ENCODE assay signal across 1 cellular context in the genomic region with DNA sequence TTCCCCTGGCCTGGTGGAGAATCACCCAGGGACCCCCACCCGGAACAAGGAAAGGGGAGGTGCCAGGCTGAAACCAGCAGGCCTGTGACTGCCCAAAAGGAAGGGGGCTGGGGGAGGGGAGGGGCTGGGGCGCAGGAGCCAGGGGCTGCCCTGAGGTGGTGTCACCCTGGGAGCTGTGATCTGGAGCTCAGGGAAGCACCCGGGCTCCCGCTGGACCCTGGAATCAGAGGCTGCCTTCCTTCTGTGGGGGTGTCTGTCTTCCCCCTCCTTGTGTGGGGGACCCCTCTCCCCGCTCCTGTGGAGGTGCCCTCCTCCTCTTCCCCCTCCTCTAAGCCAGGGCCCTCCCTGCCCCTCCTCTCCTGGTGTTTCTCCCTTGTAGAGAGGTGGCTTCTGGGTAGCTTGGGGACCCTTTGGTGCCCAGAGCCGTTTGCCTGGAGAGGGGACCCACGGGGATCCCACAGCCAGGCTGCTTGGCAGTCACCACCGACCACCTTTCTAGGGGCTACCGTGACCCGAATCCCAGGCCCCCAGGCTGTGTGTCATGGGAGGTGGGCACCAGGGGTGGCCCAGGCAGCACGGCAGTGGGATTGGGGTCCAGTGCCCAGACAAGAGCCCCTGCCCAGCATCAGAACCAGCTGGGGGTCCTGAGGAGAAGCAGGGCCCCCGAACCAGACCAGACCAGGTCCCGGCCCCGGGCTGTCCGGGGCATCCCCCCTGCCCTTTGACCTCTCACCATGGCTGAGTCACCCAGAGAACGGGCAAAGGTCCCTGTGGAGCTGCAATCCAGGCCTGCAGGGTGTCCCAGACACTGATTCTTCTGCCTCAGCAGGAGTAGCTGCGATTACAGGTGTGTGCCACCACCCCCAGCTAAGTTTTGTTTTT.
TF ChIP-seq lines count a peak whose summit lies in the region.

No MANE protein-coding gene starts in this region.

TF ChIP-seq in HepG2, 621 proteins besides CTCF, POLR2A, EP300 and RAD21 (continued from another document and continues in another):
- TF ChIP-seq, protein P1, sequence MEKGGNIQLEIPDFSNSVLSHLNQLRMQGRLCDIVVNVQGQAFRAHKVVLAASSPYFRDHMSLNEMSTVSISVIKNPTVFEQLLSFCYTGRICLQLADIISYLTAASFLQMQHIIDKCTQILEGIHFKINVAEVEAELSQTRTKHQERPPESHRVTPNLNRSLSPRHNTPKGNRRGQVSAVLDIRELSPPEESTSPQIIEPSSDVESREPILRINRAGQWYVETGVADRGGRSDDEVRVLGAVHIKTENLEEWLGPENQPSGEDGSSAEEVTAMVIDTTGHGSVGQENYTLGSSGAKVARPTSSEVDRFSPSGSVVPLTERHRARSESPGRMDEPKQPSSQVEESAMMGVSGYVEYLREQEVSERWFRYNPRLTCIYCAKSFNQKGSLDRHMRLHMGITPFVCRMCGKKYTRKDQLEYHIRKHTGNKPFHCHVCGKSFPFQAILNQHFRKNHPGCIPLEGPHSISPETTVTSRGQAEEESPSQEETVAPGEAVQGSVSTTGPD (CRISPR knock-in tag; IDR thresholded peaks at IDR 0.05): no peak
- TF ChIP-seq HMG20A (CRISPR knock-in tag; IDR thresholded peaks at IDR 0.05; ENCODE audit: borderline replicate concordance): no peak
- TF ChIP-seq TFAP4 (IDR thresholded peaks at IDR 0.05; ENCODE audit: borderline replicate concordance, low read depth): no peak
- TF ChIP-seq ARNT (IDR thresholded peaks at IDR 0.05): no peak
- no peak for TF ChIP-seq ZNF598 (CRISPR knock-in tag; IDR thresholded peaks at IDR 0.05; ENCODE audit: borderline replicate concordance)
- no peak for TF ChIP-seq SAFB2 (CRISPR knock-in tag; IDR thresholded peaks at IDR 0.05; ENCODE audit: borderline replicate concordance, low read depth)
- no peak for TF ChIP-seq ZNF552 (CRISPR knock-in tag; IDR thresholded peaks at IDR 0.05; ENCODE audit: borderline replicate concordance)
- no peak for TF ChIP-seq DZIP1 (CRISPR knock-in tag; IDR thresholded peaks at IDR 0.05)
- no peak for TF ChIP-seq LRRFIP1 (CRISPR knock-in tag; conservative IDR thresholded peaks at IDR 0.05)
- TF ChIP-seq ZSCAN21 (CRISPR knock-in tag; IDR thresholded peaks at IDR 0.05; ENCODE audit: borderline replicate concordance): 0 out of 2 replicates have a peak, but pooled peaks have one; percentile 9
- TF ChIP-seq ZNF329 (CRISPR knock-in tag; IDR thresholded peaks at IDR 0.05; ENCODE audit: low read depth): no peak
- TF ChIP-seq MYC (CRISPR knock-in tag; IDR thresholded peaks at IDR 0.05; ENCODE audit: borderline replicate concordance): no peak
- no peak for TF ChIP-seq ZNF563 (CRISPR knock-in tag; IDR thresholded peaks at IDR 0.05)
- TF ChIP-seq, protein P2, sequence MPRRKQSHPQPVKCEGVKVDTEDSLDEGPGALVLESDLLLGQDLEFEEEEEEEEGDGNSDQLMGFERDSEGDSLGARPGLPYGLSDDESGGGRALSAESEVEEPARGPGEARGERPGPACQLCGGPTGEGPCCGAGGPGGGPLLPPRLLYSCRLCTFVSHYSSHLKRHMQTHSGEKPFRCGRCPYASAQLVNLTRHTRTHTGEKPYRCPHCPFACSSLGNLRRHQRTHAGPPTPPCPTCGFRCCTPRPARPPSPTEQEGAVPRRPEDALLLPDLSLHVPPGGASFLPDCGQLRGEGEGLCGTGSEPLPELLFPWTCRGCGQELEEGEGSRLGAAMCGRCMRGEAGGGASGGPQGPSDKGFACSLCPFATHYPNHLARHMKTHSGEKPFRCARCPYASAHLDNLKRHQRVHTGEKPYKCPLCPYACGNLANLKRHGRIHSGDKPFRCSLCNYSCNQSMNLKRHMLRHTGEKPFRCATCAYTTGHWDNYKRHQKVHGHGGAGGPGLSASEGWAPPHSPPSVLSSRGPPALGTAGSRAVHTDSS (CRISPR knock-in tag; conservative IDR thresholded peaks at IDR 0.05): no peak
- TF ChIP-seq ZNF768 (CRISPR knock-in tag; IDR thresholded peaks at IDR 0.05): no peak
- no peak for TF ChIP-seq ZNF225 (CRISPR knock-in tag; IDR thresholded peaks at IDR 0.05)
- TF ChIP-seq CBX5 (CRISPR knock-in tag; IDR thresholded peaks at IDR 0.05; ENCODE audit: borderline replicate concordance): no peak; the same call in 1 of the 2 replicates
- TF ChIP-seq ZNF142 (CRISPR knock-in tag; IDR thresholded peaks at IDR 0.05): no peak
- no peak for TF ChIP-seq ZNF20 (CRISPR knock-in tag; IDR thresholded peaks at IDR 0.05)
- TF ChIP-seq PHF21A (CRISPR knock-in tag; IDR thresholded peaks at IDR 0.05): peak; percentile 75
- TF ChIP-seq ZBTB44 (CRISPR knock-in tag; IDR thresholded peaks at IDR 0.05): no peak
- no peak for TF ChIP-seq SSRP1 (CRISPR knock-in tag; IDR thresholded peaks at IDR 0.05)
- no peak for TF ChIP-seq TBP (CRISPR knock-in tag; IDR thresholded peaks at IDR 0.05)
- TF ChIP-seq ZNF703 (CRISPR knock-in tag; IDR thresholded peaks at IDR 0.05; ENCODE audit: borderline replicate concordance): no peak; the same call in 1 of the 2 replicates
